Comparison of ENCODE assay signal across 14 cellular contexts in the genomic region with DNA sequence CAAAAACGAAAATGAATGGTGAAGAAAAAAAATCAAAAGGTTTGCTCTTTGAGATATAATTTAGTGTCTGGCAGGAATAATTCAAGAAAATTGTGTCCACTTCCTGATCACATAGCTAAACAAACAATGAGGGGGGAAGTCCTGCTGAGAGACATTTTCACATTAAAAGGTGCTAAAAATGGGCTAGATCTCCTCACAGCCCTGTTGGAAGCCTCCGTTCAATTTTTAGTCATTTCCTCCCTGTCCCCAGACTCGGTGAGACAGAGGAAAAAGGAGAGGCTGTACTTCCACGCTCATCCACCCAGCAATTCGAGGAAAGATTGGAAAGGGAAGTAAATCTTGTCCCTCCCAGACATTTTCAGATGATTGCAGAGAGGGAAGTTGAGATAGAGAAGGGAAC.
"Had no signal": no experiment of that assay in that cellular context is flagged by ENCODE, and none has a peak within 500 bp of the region (broad histone marks: within the 10 kb centered on the region; RNA-seq: fewer than 3 reads in every experiment).

No MANE protein-coding gene starts in this region.

- DNase-seq: activated B cell treated with CpG ODN at 0.5 μM for 24 hours; activated CD4-positive, alpha-beta T cell treated with anti-CD3 and anti-CD28 coated beads, Interleukin-2, amount 10 ng/mL, durations not matched to agents 7 days and 5 days; activated naive CD8-positive, alpha-beta T cell treated with anti-CD3 and anti-CD28 coated beads for 36 hours; central memory CD4-positive, alpha-beta T cell; cortex of kidney; effector CD8-positive, alpha-beta T cell; esophagus squamous epithelium; hippocampal formation; ovary; right lobe of liver; stimulated activated CD4-positive, alpha-beta T cell treated with anti-CD3 and anti-CD28 coated beads, Interleukin-4, amount 100 ng/mL, for 4 hours; stimulated activated CD8-positive, alpha-beta memory T cell treated with anti-CD3 and anti-CD28 coated beads, Interleukin-4, amount 100 ng/mL, for 48 hours; stimulated activated naive CD4-positive, alpha-beta T cell treated with Interleukin-2 at 50 U/mL for 16 hours; substantia nigra had no signal
